20 cellular contexts compared by ENCODE assay signal in genomic region chr4:161937151-161937550, GRCh38.
DNase-seq lines count a peak whose midpoint lies in the region; ATAC-seq, FAIRE-seq and TF ChIP-seq lines count a peak whose summit lies in the region.
"Had no signal": no experiment of that assay in that cellular context is flagged by ENCODE, and none has a peak within 500 bp of the region (broad histone marks: within the 10 kb centered on the region; RNA-seq: fewer than 3 reads in every experiment).

No MANE protein-coding gene starts in this region.

- H3K9ac ChIP-seq in endodermal cell (ENCODE audit: extremely low read depth, low read length, poor library complexity, severe bottlenecking) = no peak overlapping the region

- H3K4me1 ChIP-seq in RWPE2 (ENCODE audit: insufficient read depth, poor library complexity, severe bottlenecking) (peaks cover 19% of the 10 kb centered on the region), mesodermal cell (ENCODE audit: control insufficient read depth, insufficient read depth, low read length, poor library complexity, severe bottlenecking) (peaks cover 14% of the 10 kb centered on the region), endodermal cell (ENCODE audit: control insufficient read depth, insufficient read depth, low read length) (no peaks in the 10 kb centered on the region)

- no peak for TF ChIP-seq CTCF in D721Med (IDR thresholded peaks at IDR 0.05; ENCODE audit: insufficient read depth, missing control alignments)
- TF ChIP-seq CTCF in RWPE2 (IDR thresholded peaks at IDR 0.05; ENCODE audit: poor library complexity, severe bottlenecking) = no peak
- TF ChIP-seq CTCF in endodermal cell (conservative IDR thresholded peaks at IDR 0.05) = no peak

- H3K27me3 ChIP-seq in RWPE2 (ENCODE audit: insufficient read depth, poor library complexity, severe bottlenecking) (no peaks in the 10 kb centered on the region), endodermal cell (ENCODE audit: control insufficient read depth, insufficient read depth, low read length, poor library complexity, severe bottlenecking) (no peaks in the 10 kb centered on the region)

- H3K27me3 Mint-ChIP-seq in endodermal cell (ENCODE audit: insufficient read depth) = no peaks in the 10 kb centered on the region
- H3K27me3 Mint-ChIP-seq: B cell had no signal

- H3K36me3 ChIP-seq in RWPE2 (ENCODE audit: low read depth) (no peaks in the 10 kb centered on the region), mesodermal cell (ENCODE audit: control insufficient read depth, insufficient read depth, low read length) (no peaks in the 10 kb centered on the region), endodermal cell (ENCODE audit: control insufficient read depth, insufficient read depth, low read length) (no peaks in the 10 kb centered on the region)

- H3K9me3 ChIP-seq in RWPE2 (ENCODE audit: severe bottlenecking) (peaks cover 2% of the 10 kb centered on the region), mesodermal cell (ENCODE audit: control insufficient read depth, low read length) (no peaks in the 10 kb centered on the region), endodermal cell (ENCODE audit: control insufficient read depth, low read length) (no peaks in the 10 kb centered on the region)

- H3K36me3 Mint-ChIP-seq in endodermal cell (ENCODE audit: low read depth) = no peaks in the 10 kb centered on the region
- H3K36me3 Mint-ChIP-seq: CD14-positive monocyte had no signal

- H3K27ac ChIP-seq in RWPE2 (ENCODE audit: poor library complexity, severe bottlenecking) (peak overlapping the region; percentile 76), mesodermal cell (ENCODE audit: low read depth, low read length, severe bottlenecking) (peak overlapping the region; percentile 83), endodermal cell (ENCODE audit: low read depth, low read length) (no peak overlapping the region)

- H3K9me3 Mint-ChIP-seq in endodermal cell = no peaks in the 10 kb centered on the region

- H3K4me1 Mint-ChIP-seq in endodermal cell = peaks cover 9% of the 10 kb centered on the region
- H3K4me1 Mint-ChIP-seq: B cell, CD14-positive monocyte had no signal

- no peak overlapping the region for H3K27ac Mint-ChIP-seq in endodermal cell
- H3K27ac Mint-ChIP-seq: B cell, CD14-positive monocyte had no signal

- ATAC-seq in RWPE2 (ENCODE audit: low read depth) (no peak), HG03460 (IDR thresholded peaks at IDR 0.05; ENCODE audit: unreplicated experiment) (no peak)

- peak; percentile 53 for FAIRE-seq in D721Med (lab: Jason Lieb, UNC)

- H3K4me3 ChIP-seq in RWPE2 (ENCODE audit: severe bottlenecking) = no peak overlapping the region
- no peak overlapping the region for H3K4me3 ChIP-seq in mesodermal cell (ENCODE audit: extremely low read depth, insufficient read depth, low read length, poor library complexity, severe bottlenecking)
- H3K4me3 ChIP-seq in endodermal cell (ENCODE audit: low read length) = no peak overlapping the region

- H3K4me3 Mint-ChIP-seq in endodermal cell = no peak overlapping the region
- H3K4me3 Mint-ChIP-seq: B cell, CD14-positive monocyte had no signal

- DNase-seq in D721Med (ENCODE audit: insufficient read length, low spot score) (no peak), RWPE2 (ENCODE audit: low spot score) (no peak), cerebellar nuclear complex (lab: John Stamatoyannopoulos, UW) (peak; percentile 37 to 74), SKM-1 (lab: John Stamatoyannopoulos, UW; ENCODE audit: unreplicated experiment) (no peak), NCI-H345 treated with DMSO at 0.1 percent for 48 hours (lab: John Stamatoyannopoulos, UW; ENCODE audit: unreplicated experiment) (no peak), endodermal cell (no peak)
- DNase-seq: GF-D8, MM.1S, NCI-H1048, NCI-H1417 treated with DMSO at 0.1 percent for 48 hours, NCI-H187, NCI-H2107, NCI-H524 treated with DMSO at 0.1 percent for 48 hours, NCI-H82, Right ventricle myocardium superior, T-helper 1 cell had no signal

Comparison
In these comparisons a context has a peak if more than half of its experiments do, and no peak if none do; other contexts are left out.
1. DNase-seq: peak in cerebellar nuclear complex (2 of 2); none in D721Med (single experiment), RWPE2 (single experiment), SKM-1 (single experiment), NCI-H345 treated with DMSO at 0.1 percent for 48 hours (single experiment) and endodermal cell (single experiment).